8 cellular contexts compared by ENCODE assay signal in the genomic region with DNA sequence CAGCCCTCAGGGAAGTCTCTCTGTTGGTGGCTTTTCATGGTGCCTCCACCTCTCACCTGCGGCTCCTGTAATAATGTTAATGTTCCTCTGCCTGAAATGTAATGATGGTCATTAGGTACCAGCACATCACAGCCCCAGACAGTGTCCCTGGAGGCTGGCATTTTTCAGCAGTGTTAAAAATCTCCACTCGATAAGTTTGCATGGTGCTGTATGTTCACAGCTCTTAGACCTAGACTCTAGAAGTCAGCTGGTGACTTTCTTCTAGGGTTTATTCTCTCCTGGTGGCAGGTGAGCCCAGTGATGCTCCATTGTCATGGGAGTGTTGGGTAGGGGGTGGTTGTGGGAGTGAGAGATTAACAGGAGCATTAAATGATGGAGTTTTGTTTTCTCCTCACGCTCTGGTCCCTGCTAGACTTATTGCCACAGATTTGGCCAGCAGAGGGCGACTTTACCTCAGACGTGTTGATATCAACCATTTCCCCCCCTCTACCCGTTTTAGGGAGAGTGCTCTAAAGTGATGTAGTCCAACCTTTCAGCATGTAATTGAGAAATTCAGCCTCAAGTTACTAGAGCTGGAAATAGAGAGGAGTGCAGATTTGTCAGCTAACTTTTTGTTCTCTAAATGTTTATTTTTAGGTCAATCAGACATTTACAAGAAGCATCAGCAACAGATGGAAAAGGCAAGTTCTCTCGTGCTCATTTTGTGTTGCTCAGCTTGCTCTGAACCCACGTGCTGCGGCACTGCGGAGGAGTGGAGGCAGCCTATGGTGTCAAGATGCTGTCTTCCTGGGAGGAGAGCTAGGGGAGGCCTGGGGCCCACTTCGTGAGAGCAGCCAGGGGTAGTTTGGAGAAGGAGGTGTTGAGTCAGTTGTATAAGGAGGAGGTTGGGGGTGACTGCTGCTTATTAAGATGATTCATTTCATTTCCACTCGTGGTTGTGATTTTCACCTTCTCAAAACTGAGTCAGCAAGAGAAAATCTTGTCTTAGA. TPM values are rescaled to one million over a fixed set of nuclear protein-coding genes. Genes with fewer than 3 reads are reported as not detected.
DNase-seq lines count a peak whose midpoint lies in the region; ATAC-seq and TF ChIP-seq lines count a peak whose summit lies in the region.

No MANE protein-coding gene starts in this region.

- peak; percentile 80 for TF ChIP-seq CTCF in BJ (IDR thresholded peaks at IDR 0.05; ENCODE audit: insufficient read depth, low read depth, low read length)
- TF ChIP-seq CTCF in HCT116 (IDR thresholded peaks at IDR 0.05 in 2 of 3, conservative IDR thresholded peaks at IDR 0.05 in 1 of 3; ENCODE audit: borderline replicate concordance in 1 of 3, insufficient read depth in 1 of 3, low read depth in 2 of 3, low read length in 2 of 3) = peak; percentile 69 to 92 (median 82)
- peak; percentile 95 for TF ChIP-seq CTCF in activated CD8-positive, alpha-beta T cell treated with anti-CD3 and anti-CD28 coated beads for 36 hours (IDR thresholded peaks at IDR 0.05)

- H3K9me3 Mint-ChIP-seq in activated CD8-positive, alpha-beta T cell treated with anti-CD3 and anti-CD28 coated beads for 36 hours = no peaks in the 10 kb centered on the region

- H3K4me3 ChIP-seq in BJ (ENCODE audit: low read depth, low read length) = no peak overlapping the region
- H3K4me3 ChIP-seq in HCT116 (replicated peaks in 1 of 2; ENCODE audit: low read depth in 1 of 2, low read length in 2 of 2) = no peak overlapping the region

- no peaks in the 10 kb centered on the region for H3K4me1 ChIP-seq in HCT116 (ENCODE audit: control insufficient read depth in 1 of 2, insufficient read depth in 2 of 2, low read length in 2 of 2)

- no peaks in the 10 kb centered on the region for H3K9me3 ChIP-seq in HCT116 (ENCODE audit: control insufficient read depth in 1 of 2, insufficient read depth in 1 of 2, low read depth in 1 of 2, low read length in 2 of 2)

- intact Hi-C loops in HCT116 (cut with micrococcal nuclease) = loop anchor here (1.0 kb wide), 2 partner anchors 129 to 236 kb away; no protein-coding TSS in a partner anchor
- intact Hi-C loops in activated CD8-positive, alpha-beta T cell treated with anti-CD3 and anti-CD28 coated beads for 36 hours (cut with micrococcal nuclease) = loop anchor here (1.0 kb wide), 1 partner anchor 129 kb away; no protein-coding TSS in a partner anchor

- H3K4me3 Mint-ChIP-seq in activated CD8-positive, alpha-beta T cell treated with anti-CD3 and anti-CD28 coated beads for 36 hours = no peak overlapping the region

- CTCF ChIA-PET in BJ (lab: Yijun Ruan, JAX) = interaction anchor here (0.7 to 5.3 kb wide), 41 partner anchors 9 to 579 kb away, joined by 3 to 53 read pairs (median 4); no protein-coding TSS in a partner anchor
- CTCF ChIA-PET in HCT116 (lab: Charles Lee) = interaction anchor here (1.1 to 1.8 kb wide), 6 partner anchors 129 to 575 kb away, joined by 3 to 7 read pairs (median 4); no protein-coding TSS in a partner anchor
- CTCF ChIA-PET in activated CD8-positive, alpha-beta T cell treated with anti-CD3 and anti-CD28 coated beads for 36 hours (lab: Charles Lee) = interaction anchor here (0.6 to 7.9 kb wide), 57 partner anchors 9 to 321 kb away, joined by 3 to 111 read pairs (median 4); partner anchors contain the start of gene NCS1

- H3K4me2 ChIP-seq in HCT116 (ENCODE audit: low read length) = no peak overlapping the region

- no peak overlapping the region for H3K27ac ChIP-seq in HCT116 (ENCODE audit: low read depth, low read length)

- no peaks in the 10 kb centered on the region for H3K79me2 ChIP-seq in HCT116 (ENCODE audit: insufficient read depth, low read length)

- no peaks in the 10 kb centered on the region for H3K9me2 ChIP-seq in HCT116 (ENCODE audit: insufficient read depth)

- peak; percentile 92 for TF ChIP-seq RAD21 in HCT116 (IDR thresholded peaks at IDR 0.05; ENCODE audit: low read depth)

- H4K20me1 ChIP-seq in HCT116 (ENCODE audit: insufficient read depth) = no peaks in the 10 kb centered on the region

- H3K36me3 Mint-ChIP-seq in activated CD8-positive, alpha-beta T cell treated with anti-CD3 and anti-CD28 coated beads for 36 hours (ENCODE audit: low read depth) = peaks cover 45% of the 10 kb centered on the region

- H3K36me3 ChIP-seq in BJ (ENCODE audit: control insufficient read depth, insufficient read depth, low read length) (peaks cover 13% of the 10 kb centered on the region), HCT116 (ENCODE audit: control insufficient read depth in 1 of 2, insufficient read depth in 2 of 2, low read length in 2 of 2) (peaks cover 0 to 14% of the 10 kb centered on the region in 2 experiments; a peak in 2 of 4 replicates)

- no peak overlapping the region for H3K9ac ChIP-seq in HCT116 (ENCODE audit: low read length)

- H3K27ac Mint-ChIP-seq in activated CD8-positive, alpha-beta T cell treated with anti-CD3 and anti-CD28 coated beads for 36 hours = peak overlapping the region; percentile 81

- RAD21 ChIA-PET in HCT116 (lab: Charles Lee; ENCODE audit: low non-redundant PET in 1 of 2, low total read pairs in 2 of 2, uncharacterized antibody in 2 of 2, unreplicated experiment in 2 of 2) = interaction anchor here in 1 of 2 experiments (1.6 kb wide), 1 partner anchor 129 kb away, joined by 5 read pairs; no protein-coding TSS in a partner anchor

- no peak overlapping the region for H2AFZ ChIP-seq in HCT116 (ENCODE audit: low read depth, low read length, poor library complexity, severe bottlenecking)

- peak; percentile 92 for ATAC-seq in HCT116
- ATAC-seq in activated CD8-positive, alpha-beta T cell treated with anti-CD3 and anti-CD28 coated beads for 36 hours = peak; percentile 89
- no peak for ATAC-seq in GM18858 (IDR thresholded peaks at IDR 0.05; ENCODE audit: unreplicated experiment)

- POLR2A ChIA-PET in BJ (lab: Charles Lee) = no interaction called here
- POLR2A ChIA-PET in HCT116 (lab: Charles Lee) = no interaction called here
- POLR2A ChIA-PET in activated CD8-positive, alpha-beta T cell treated with anti-CD3 and anti-CD28 coated beads for 36 hours (lab: Charles Lee) = interaction anchor here (0.7 to 2.6 kb wide), 13 partner anchors 22 to 174 kb away, joined by 3 to 19 read pairs (median 3); no protein-coding TSS in a partner anchor

- no peak for TF ChIP-seq POLR2A in HCT116 (IDR thresholded peaks at IDR 0.05; ENCODE audit: borderline replicate concordance, extremely low read depth, insufficient read depth, insufficient read length)

- no peak for DNase-seq in BJ (ENCODE audit: low read depth)
- DNase-seq in HCT116 (ENCODE audit: low read depth, low spot score) = peak; percentile 45
- DNase-seq in NCI-H774 (lab: John Stamatoyannopoulos, UW) = peak; percentile 61
- DNase-seq in activated CD8-positive, alpha-beta T cell treated with anti-CD3 and anti-CD28 coated beads for 36 hours = peak; percentile 95
- peak; percentile 85 for DNase-seq in effector CD4-positive, alpha-beta T cell
- peak; percentile 94 for DNase-seq in medulla oblongata (ENCODE audit: extremely low spot score)
- DNase-seq in stimulated activated CD8-positive, alpha-beta memory T cell treated with anti-CD3 and anti-CD28 coated beads, Interleukin-12 subunit alpha, Interleukin-12 subunit beta, amount 100 ng/mL, for 4 hours (ENCODE audit: low read depth) = peak; percentile 55

- BruUV-seq in HCT116 (replicated peaks; lab: Mats Ljungman, UMichigan) = no TSS peak

- H3K27me3 ChIP-seq in BJ (ENCODE audit: control insufficient read depth, insufficient read depth, low read length) (no peaks in the 10 kb centered on the region), HCT116 (ENCODE audit: insufficient read depth, low read length) (no peaks in the 10 kb centered on the region)

- H3K4me1 Mint-ChIP-seq in activated CD8-positive, alpha-beta T cell treated with anti-CD3 and anti-CD28 coated beads for 36 hours (ENCODE audit: low read depth) = peaks cover 33% of the 10 kb centered on the region

- no peaks in the 10 kb centered on the region for H3K27me3 Mint-ChIP-seq in activated CD8-positive, alpha-beta T cell treated with anti-CD3 and anti-CD28 coated beads for 36 hours

TF ChIP-seq in HCT116, 20 proteins besides CTCF, POLR2A, EP300 and RAD21:
- TF ChIP-seq EGR1 (IDR thresholded peaks at IDR 0.05; ENCODE audit: low read depth) (no peak), EZH2phosphoT487 (IDR thresholded peaks at IDR 0.05; ENCODE audit: borderline replicate concordance) (no peak)

RNA-seq across cellular contexts. Expression of gene GPR107, which starts 53.4 kb away (rescaled TPM):
- 32.5 and 36.4 TPM in 2 replicates for polyA plus RNA-seq in BJ (2011; rRNA removed)
- polyA minus RNA-seq in BJ (2011; rRNA and poly(A)+ RNA removed) = 21.8 and 23.2 TPM in 2 replicates
- total RNA-seq in HCT116 (2021; ENCODE audit: unreplicated experiment) = 32.5 TPM
- polyA plus RNA-seq in HCT116 (2012) = 20.8 and 21.4 TPM in 2 replicates
- 10 to 100 TPM; 18.2 to 19.0 TPM for total RNA-seq in activated CD8-positive, alpha-beta T cell treated with anti-CD3 and anti-CD28 coated beads for 36 hours
